In the genomic region with DNA sequence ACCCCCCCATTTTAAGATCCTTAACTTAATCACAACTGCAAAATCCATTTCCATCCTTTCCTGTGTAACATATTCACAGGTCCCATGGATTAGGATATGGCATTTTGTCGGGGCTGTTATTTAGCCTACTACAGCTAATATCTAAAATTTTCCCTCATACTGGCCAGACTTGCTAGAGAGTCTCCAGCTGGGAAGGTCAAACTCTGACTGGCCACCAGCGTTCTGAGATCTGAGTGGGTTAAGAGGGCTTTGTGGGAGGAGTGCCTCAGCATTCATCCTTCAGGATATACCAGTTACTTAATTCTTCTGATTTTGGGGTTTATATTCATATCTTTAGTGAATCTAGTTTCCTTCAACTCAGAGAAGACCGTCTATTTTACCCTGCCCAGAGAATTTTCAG, we compare ENCODE assay signal across 20 cellular contexts. TPM values are rescaled to one million over a fixed set of nuclear protein-coding genes. Genes with fewer than 3 reads are reported as not detected.
DNase-seq lines count a peak whose midpoint lies in the region; ATAC-seq and TF ChIP-seq lines count a peak whose summit lies in the region.
"Had no signal": no experiment of that assay in that cellular context is flagged by ENCODE, and none has a peak within 500 bp of the region (broad histone marks: within the 10 kb centered on the region; RNA-seq: fewer than 3 reads in every experiment).

No MANE protein-coding gene starts in this region.

- H3K4me2 ChIP-seq in Loucy (ENCODE audit: low read depth, low read length, poor library complexity, severe bottlenecking) (no peak overlapping the region), skeletal muscle satellite cell (ENCODE audit: low read length) (peak overlapping the region; percentile 45)

- H3K9me2 ChIP-seq in Loucy (replicated peaks; ENCODE audit: low read depth, low read length), result no peaks in the 10 kb centered on the region

- intact Hi-C loops in left lung (cut with DNase I), result no loop called here

- no peaks in the 10 kb centered on the region for H3K4me1 ChIP-seq in Loucy (ENCODE audit: insufficient read depth, low read length, poor library complexity, severe bottlenecking)
- H3K4me1 ChIP-seq in adipocyte (ENCODE audit: control insufficient read depth, insufficient read depth, low read length), result peaks cover 26% of the 10 kb centered on the region
- no peaks in the 10 kb centered on the region for H3K4me1 ChIP-seq in left lung
- H3K4me1 ChIP-seq in skeletal muscle satellite cell (ENCODE audit: control insufficient read depth, insufficient read depth, low read length), result peaks cover 23% of the 10 kb centered on the region
- H3K4me1 ChIP-seq: parathyroid adenoma had no signal

- H3K36me3 ChIP-seq in Loucy (ENCODE audit: insufficient read depth, low read length) (no peaks in the 10 kb centered on the region), adipocyte (ENCODE audit: control insufficient read depth, insufficient read depth, low read length, severe bottlenecking) (no peaks in the 10 kb centered on the region), left lung (no peaks in the 10 kb centered on the region), skeletal muscle satellite cell (ENCODE audit: insufficient read depth, low read length) (no peaks in the 10 kb centered on the region)
- H3K36me3 ChIP-seq: esophagus muscularis mucosa had no signal

- H2AFZ ChIP-seq in Loucy (ENCODE audit: low read length), result 0 out of 2 replicates have a peak overlapping the region, but pooled peaks have one; percentile 15
- H2AFZ ChIP-seq: parathyroid adenoma had no signal

- H3K27ac ChIP-seq in left lung, result peak overlapping the region in 1 of 2 donors; percentile 63
- H3K27ac ChIP-seq: esophagus muscularis mucosa, parathyroid adenoma had no signal

- H3K9me3 ChIP-seq in Loucy (ENCODE audit: insufficient read depth, low read depth, low read length) (no peaks in the 10 kb centered on the region), adipocyte (ENCODE audit: control insufficient read depth, low read length) (no peaks in the 10 kb centered on the region), left lung (no peaks in the 10 kb centered on the region), skeletal muscle satellite cell (replicated peaks; ENCODE audit: low read length) (no peaks in the 10 kb centered on the region)
- H3K9me3 ChIP-seq: esophagus muscularis mucosa had no signal

- DNase-seq in adipocyte (ENCODE audit: low read depth) (no peak), left lung (no peak), SHP77 treated with DMSO at 0.1 percent for 48 hours (lab: John Stamatoyannopoulos, UW) (no peak), HuH-7.5 (ENCODE audit: low spot score) (no peak)
- DNase-seq: activated CD4-positive, alpha-beta T cell treated with anti-CD3 and anti-CD28 coated beads, Interleukin-2, amount 50 U/mL, for 48 hours; activated gamma-delta T cell treated with Interleukin-2 at 50 U/mL for 16 hours; amniotic stem cell; CD8-positive, alpha-beta memory T cell; effector CD4-positive, alpha-beta T cell; naive B cell; NCI-H1930; NCI-H345; stimulated activated CD4-positive, alpha-beta T cell treated with anti-CD3 and anti-CD28 coated beads, Interleukin-2, amount 100 ng/mL, for 24 hours; stimulated activated naive CD4-positive, alpha-beta T cell had no signal

- no peak for TF ChIP-seq CTCF in Loucy (conservative IDR thresholded peaks at IDR 0.05; ENCODE audit: low read length)
- no peak for TF ChIP-seq CTCF in left lung (IDR thresholded peaks at IDR 0.05)

- H3K4me3 ChIP-seq in Loucy (ENCODE audit: low read length, poor library complexity, severe bottlenecking) (no peak overlapping the region), adipocyte (ENCODE audit: low read length) (peak overlapping the region; percentile 26), left lung (no peak overlapping the region), skeletal muscle satellite cell (ENCODE audit: low read length) (no peak overlapping the region)
- H3K4me3 ChIP-seq: esophagus muscularis mucosa, GM12878 had no signal

- peak; percentile 46 for ATAC-seq in left lung
- no peak for ATAC-seq in HG02938 (IDR thresholded peaks at IDR 0.05; ENCODE audit: unreplicated experiment)
- ATAC-seq: GM12878 had no signal

- H3K27me3 ChIP-seq in Loucy (ENCODE audit: insufficient read depth, low read length, poor library complexity, severe bottlenecking) (no peaks in the 10 kb centered on the region), adipocyte (replicated peaks; ENCODE audit: control insufficient read depth, insufficient read depth, low read length) (no peaks in the 10 kb centered on the region), left lung (no peaks in the 10 kb centered on the region), skeletal muscle satellite cell (ENCODE audit: control insufficient read depth, insufficient read depth, low read length) (no peaks in the 10 kb centered on the region)
- H3K27me3 ChIP-seq: esophagus muscularis mucosa had no signal

- H3F3A ChIP-seq in Loucy (ENCODE audit: low read depth), result no peaks in the 10 kb centered on the region

- no peaks in the 10 kb centered on the region for H4K20me1 ChIP-seq in Loucy (ENCODE audit: insufficient read depth, low read length, poor library complexity, severe bottlenecking)

- H3K79me2 ChIP-seq in Loucy (ENCODE audit: insufficient read depth, low read length), result no peaks in the 10 kb centered on the region
- H3K79me2 ChIP-seq: parathyroid adenoma had no signal

- no peak overlapping the region for H3K9ac ChIP-seq in Loucy (ENCODE audit: low read depth, low read length, poor library complexity, severe bottlenecking)
- H3K9ac ChIP-seq in adipocyte (ENCODE audit: low read length), result peak overlapping the region; percentile 41
- H3K9ac ChIP-seq in skeletal muscle satellite cell (ENCODE audit: low read depth, low read length), result peak overlapping the region; percentile 31
- H3K9ac ChIP-seq: parathyroid adenoma had no signal

RNA-seq across cellular contexts. Expression of a gene that starts 17.7 kb away (rescaled TPM):
- 1 to 10 TPM; 8.5 to 8.8 TPM for total RNA-seq in left lung
- 0.51 TPM in 1 of 2 replicates, not detected in the other for total RNA-seq in skeletal muscle satellite cell (2012; rRNA removed)
- total RNA-seq: CD8-positive, alpha-beta memory T cell; GM12878 had no signal
